Comparison of ENCODE assay signal across 1 cellular context in the genomic region with DNA sequence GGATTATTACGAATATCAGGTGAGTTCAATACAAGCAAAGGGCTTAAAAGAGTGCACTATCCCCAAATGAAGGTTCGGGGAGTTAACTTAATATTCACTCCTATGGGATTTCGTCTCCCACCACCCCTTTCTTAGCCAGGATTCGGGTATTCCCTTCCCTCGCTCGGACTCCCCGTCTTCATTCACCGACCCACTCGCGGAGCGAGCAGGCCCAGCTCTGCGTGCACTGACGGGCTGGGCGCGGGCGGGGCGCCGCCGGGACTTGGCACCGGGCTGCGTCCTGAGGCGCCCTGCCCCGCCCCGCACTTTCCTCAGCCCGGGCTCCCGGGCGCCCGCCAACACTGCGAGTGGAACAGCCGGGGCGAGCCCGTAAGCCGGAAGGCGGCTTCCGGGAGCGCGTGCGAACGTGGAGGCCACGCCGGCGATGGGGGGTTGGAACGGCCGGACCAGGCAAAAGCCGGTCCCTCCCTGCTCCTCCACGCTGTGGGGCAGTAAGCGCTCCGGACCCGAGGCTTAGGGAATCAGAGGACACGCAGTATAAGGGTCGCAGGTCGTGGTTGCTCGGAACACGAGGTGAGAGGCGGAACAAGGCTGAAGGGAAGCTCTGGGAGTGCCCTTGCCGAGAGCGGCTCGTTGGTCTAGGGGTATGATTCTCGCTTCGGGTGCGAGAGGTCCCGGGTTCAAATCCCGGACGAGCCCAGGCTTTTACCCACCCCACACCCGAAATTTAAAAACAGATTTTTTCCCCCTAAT.
TF ChIP-seq lines count a peak whose summit lies in the region.

No MANE protein-coding gene starts in this region.

TF ChIP-seq in K562, 482 proteins besides CTCF, POLR2A, EP300 and RAD21 (continued from another document and continues in another):
- TF ChIP-seq, protein P1, sequence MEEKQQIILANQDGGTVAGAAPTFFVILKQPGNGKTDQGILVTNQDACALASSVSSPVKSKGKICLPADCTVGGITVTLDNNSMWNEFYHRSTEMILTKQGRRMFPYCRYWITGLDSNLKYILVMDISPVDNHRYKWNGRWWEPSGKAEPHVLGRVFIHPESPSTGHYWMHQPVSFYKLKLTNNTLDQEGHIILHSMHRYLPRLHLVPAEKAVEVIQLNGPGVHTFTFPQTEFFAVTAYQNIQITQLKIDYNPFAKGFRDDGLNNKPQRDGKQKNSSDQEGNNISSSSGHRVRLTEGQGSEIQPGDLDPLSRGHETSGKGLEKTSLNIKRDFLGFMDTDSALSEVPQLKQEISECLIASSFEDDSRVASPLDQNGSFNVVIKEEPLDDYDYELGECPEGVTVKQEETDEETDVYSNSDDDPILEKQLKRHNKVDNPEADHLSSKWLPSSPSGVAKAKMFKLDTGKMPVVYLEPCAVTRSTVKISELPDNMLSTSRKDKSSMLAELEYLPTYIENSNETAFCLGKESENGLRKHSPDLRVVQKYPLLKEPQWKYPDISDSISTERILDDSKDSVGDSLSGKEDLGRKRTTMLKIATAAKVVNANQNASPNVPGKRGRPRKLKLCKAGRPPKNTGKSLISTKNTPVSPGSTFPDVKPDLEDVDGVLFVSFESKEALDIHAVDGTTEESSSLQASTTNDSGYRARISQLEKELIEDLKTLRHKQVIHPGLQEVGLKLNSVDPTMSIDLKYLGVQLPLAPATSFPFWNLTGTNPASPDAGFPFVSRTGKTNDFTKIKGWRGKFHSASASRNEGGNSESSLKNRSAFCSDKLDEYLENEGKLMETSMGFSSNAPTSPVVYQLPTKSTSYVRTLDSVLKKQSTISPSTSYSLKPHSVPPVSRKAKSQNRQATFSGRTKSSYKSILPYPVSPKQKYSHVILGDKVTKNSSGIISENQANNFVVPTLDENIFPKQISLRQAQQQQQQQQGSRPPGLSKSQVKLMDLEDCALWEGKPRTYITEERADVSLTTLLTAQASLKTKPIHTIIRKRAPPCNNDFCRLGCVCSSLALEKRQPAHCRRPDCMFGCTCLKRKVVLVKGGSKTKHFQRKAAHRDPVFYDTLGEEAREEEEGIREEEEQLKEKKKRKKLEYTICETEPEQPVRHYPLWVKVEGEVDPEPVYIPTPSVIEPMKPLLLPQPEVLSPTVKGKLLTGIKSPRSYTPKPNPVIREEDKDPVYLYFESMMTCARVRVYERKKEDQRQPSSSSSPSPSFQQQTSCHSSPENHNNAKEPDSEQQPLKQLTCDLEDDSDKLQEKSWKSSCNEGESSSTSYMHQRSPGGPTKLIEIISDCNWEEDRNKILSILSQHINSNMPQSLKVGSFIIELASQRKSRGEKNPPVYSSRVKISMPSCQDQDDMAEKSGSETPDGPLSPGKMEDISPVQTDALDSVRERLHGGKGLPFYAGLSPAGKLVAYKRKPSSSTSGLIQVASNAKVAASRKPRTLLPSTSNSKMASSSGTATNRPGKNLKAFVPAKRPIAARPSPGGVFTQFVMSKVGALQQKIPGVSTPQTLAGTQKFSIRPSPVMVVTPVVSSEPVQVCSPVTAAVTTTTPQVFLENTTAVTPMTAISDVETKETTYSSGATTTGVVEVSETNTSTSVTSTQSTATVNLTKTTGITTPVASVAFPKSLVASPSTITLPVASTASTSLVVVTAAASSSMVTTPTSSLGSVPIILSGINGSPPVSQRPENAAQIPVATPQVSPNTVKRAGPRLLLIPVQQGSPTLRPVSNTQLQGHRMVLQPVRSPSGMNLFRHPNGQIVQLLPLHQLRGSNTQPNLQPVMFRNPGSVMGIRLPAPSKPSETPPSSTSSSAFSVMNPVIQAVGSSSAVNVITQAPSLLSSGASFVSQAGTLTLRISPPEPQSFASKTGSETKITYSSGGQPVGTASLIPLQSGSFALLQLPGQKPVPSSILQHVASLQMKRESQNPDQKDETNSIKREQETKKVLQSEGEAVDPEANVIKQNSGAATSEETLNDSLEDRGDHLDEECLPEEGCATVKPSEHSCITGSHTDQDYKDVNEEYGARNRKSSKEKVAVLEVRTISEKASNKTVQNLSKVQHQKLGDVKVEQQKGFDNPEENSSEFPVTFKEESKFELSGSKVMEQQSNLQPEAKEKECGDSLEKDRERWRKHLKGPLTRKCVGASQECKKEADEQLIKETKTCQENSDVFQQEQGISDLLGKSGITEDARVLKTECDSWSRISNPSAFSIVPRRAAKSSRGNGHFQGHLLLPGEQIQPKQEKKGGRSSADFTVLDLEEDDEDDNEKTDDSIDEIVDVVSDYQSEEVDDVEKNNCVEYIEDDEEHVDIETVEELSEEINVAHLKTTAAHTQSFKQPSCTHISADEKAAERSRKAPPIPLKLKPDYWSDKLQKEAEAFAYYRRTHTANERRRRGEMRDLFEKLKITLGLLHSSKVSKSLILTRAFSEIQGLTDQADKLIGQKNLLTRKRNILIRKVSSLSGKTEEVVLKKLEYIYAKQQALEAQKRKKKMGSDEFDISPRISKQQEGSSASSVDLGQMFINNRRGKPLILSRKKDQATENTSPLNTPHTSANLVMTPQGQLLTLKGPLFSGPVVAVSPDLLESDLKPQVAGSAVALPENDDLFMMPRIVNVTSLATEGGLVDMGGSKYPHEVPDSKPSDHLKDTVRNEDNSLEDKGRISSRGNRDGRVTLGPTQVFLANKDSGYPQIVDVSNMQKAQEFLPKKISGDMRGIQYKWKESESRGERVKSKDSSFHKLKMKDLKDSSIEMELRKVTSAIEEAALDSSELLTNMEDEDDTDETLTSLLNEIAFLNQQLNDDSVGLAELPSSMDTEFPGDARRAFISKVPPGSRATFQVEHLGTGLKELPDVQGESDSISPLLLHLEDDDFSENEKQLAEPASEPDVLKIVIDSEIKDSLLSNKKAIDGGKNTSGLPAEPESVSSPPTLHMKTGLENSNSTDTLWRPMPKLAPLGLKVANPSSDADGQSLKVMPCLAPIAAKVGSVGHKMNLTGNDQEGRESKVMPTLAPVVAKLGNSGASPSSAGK (IDR thresholded peaks at IDR 0.05): peak; percentile 95
- TF ChIP-seq SIN3B (IDR thresholded peaks at IDR 0.05; ENCODE audit: low read depth) (peak; percentile 49; the same call in 1 of the 2 replicates), LARP7 (IDR thresholded peaks at IDR 0.05) (peak; percentile 97; the same call in 1 of the 2 replicates), FOSL1 (tag; conservative IDR thresholded peaks at IDR 0.05) (no peak), TAF1 (IDR thresholded peaks at IDR 0.05; ENCODE audit: control insufficient read depth, extremely low read depth, insufficient read depth, low read length, severe bottlenecking) (peak; percentile 66), ZNF3 (CRISPR knock-in tag; IDR thresholded peaks at IDR 0.05) (0 out of 2 replicates have a peak, but pooled peaks have one; percentile 8), COPS2 (conservative IDR thresholded peaks at IDR 0.05) (no peak), PTRF (tag; IDR thresholded peaks at IDR 0.05) (no peak), JUNB (CRISPR knock-in tag; conservative IDR thresholded peaks at IDR 0.05) (0 out of 2 replicates have a peak, but pooled peaks have one; percentile 45), ZNF592 (IDR thresholded peaks at IDR 0.05) (peak; percentile 96), MYBL2 (IDR thresholded peaks at IDR 0.05; ENCODE audit: low read depth) (no peak), MYBL2 (CRISPR knock-in tag; IDR thresholded peaks at IDR 0.05; ENCODE audit: borderline replicate concordance) (no peak), FOXA1 (IDR thresholded peaks at IDR 0.05; ENCODE audit: borderline replicate concordance) (no peak), SRSF9 (IDR thresholded peaks at IDR 0.05; ENCODE audit: borderline replicate concordance, low read depth, low read length) (no peak), MAFG (tag; conservative IDR thresholded peaks at IDR 0.05) (no peak), ZNF561 (CRISPR knock-in tag; conservative IDR thresholded peaks at IDR 0.05) (peak; percentile 83), KAT2B (IDR thresholded peaks at IDR 0.05; ENCODE audit: low read depth, low read length) (no peak), MTF1 (CRISPR knock-in tag; IDR thresholded peaks at IDR 0.05; ENCODE audit: borderline replicate concordance) (no peak), RBM14 (IDR thresholded peaks at IDR 0.05; ENCODE audit: borderline replicate concordance, insufficient read depth, low read depth, low read length) (no peak), FOXO4 (CRISPR knock-in tag; IDR thresholded peaks at IDR 0.05) (peak; percentile 86; the same call in 1 of the 2 replicates), NCOA2 (IDR thresholded peaks at IDR 0.05; ENCODE audit: partially characterized antibody in 2 of 2) (no peak), ZSCAN29 (IDR thresholded peaks at IDR 0.05) (peak; percentile 89), BRF1 (IDR thresholded peaks at IDR 0.05; ENCODE audit: borderline replicate concordance, extremely low read depth, insufficient read length) (peak; percentile 97), POLR3A (IDR thresholded peaks at IDR 0.05; ENCODE audit: borderline replicate concordance, extremely low read depth, insufficient read depth, insufficient read length) (peak; percentile 100), PHB (CRISPR knock-in tag; IDR thresholded peaks at IDR 0.05) (0 out of 2 replicates have a peak, but pooled peaks have one; percentile 21), NONO (IDR thresholded peaks at IDR 0.05; ENCODE audit: low read depth in 2 of 2, low read length in 1 of 2) (peak; percentile 79 to 87), HMG20A (CRISPR knock-in tag; conservative IDR thresholded peaks at IDR 0.05) (no peak), ZBTB8A (IDR thresholded peaks at IDR 0.05; ENCODE audit: partially characterized antibody) (peak; percentile 96), HOMEZ (CRISPR knock-in tag; IDR thresholded peaks at IDR 0.05) (no peak), SMARCB1 (IDR thresholded peaks at IDR 0.05; ENCODE audit: insufficient read length, low read depth) (no peak), RAD51 (IDR thresholded peaks at IDR 0.05; ENCODE audit: borderline replicate concordance, low read depth) (0 out of 2 replicates have a peak, but pooled peaks have one; percentile 19)
- TF ChIP-seq, protein P2, sequence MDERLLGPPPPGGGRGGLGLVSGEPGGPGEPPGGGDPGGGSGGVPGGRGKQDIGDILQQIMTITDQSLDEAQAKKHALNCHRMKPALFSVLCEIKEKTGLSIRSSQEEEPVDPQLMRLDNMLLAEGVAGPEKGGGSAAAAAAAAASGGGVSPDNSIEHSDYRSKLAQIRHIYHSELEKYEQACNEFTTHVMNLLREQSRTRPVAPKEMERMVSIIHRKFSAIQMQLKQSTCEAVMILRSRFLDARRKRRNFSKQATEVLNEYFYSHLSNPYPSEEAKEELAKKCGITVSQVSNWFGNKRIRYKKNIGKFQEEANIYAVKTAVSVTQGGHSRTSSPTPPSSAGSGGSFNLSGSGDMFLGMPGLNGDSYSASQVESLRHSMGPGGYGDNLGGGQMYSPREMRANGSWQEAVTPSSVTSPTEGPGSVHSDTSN (CRISPR knock-in tag; IDR thresholded peaks at IDR 0.05; ENCODE audit: low read depth): no peak
- TF ChIP-seq, protein P2 (tag; conservative IDR thresholded peaks at IDR 0.05; ENCODE audit: low read depth): no peak
